Comparison of ENCODE assay signal across 24 cellular contexts in genomic region chr21:16304700-16305099, GRCh38.
DNase-seq lines count a peak whose midpoint lies in the region; ATAC-seq and TF ChIP-seq lines count a peak whose summit lies in the region.
"Had no signal": no experiment of that assay in that cellular context is flagged by ENCODE, and none has a peak within 500 bp of the region (broad histone marks: within the 10 kb centered on the region; RNA-seq: fewer than 3 reads in every experiment).

No MANE protein-coding gene starts in this region.

- H3K27ac Mint-ChIP-seq in stimulated activated memory B cell treated with anti-CD40 and anti-IgM and Interleukin-4, amounts not matched to agents 10 μg/mL and 1 μg/mL and 100 μg/mL, for 72 hours = no peak overlapping the region
- H3K27ac Mint-ChIP-seq: activated naive CD4-positive, alpha-beta T cell treated with anti-CD3 and anti-CD28 coated beads, Interleukin-2, amount 50 U/mL, for 24 hours; activated T-cell treated with anti-CD3 and anti-CD28 coated beads, Interleukin-2, amount 50 U/mL, for 72 hours; GM23338; natural killer cell had no signal

- H3K4me3 ChIP-seq in right atrium auricular region = no peak overlapping the region
- H3K4me3 ChIP-seq in gastroesophageal sphincter = no peak overlapping the region
- H3K4me3 ChIP-seq: BLaER1 treated with 17β-estradiol and CSF1 and Interleukin-3, amounts not matched to agents 10 nM and 100 nM; GM23338; thyroid gland had no signal

- H3K27me3 ChIP-seq in right atrium auricular region (no peaks in the 10 kb centered on the region), gastroesophageal sphincter (no peaks in the 10 kb centered on the region)
- H3K27me3 ChIP-seq: BLaER1 treated with 17β-estradiol and CSF1 and Interleukin-3, amounts not matched to agents 10 nM and 100 nM; brain microvascular endothelial cell; thyroid gland had no signal

- H3K4me1 ChIP-seq in right atrium auricular region (peaks cover 0 to 8% of the 10 kb centered on the region in 2 donors), gastroesophageal sphincter (no peaks in the 10 kb centered on the region)
- H3K4me1 ChIP-seq: BLaER1 treated with 17β-estradiol and CSF1 and Interleukin-3, amounts not matched to agents 10 nM and 100 nM had no signal

- DNase-seq in right atrium auricular region (ENCODE audit: low spot score) (no peak), left cardiac atrium (no peak), pons (ENCODE audit: low spot score) (peak; percentile 59), dedifferentiated amniotic fluid mesenchymal stem cell (ENCODE audit: extremely low spot score) (no peak), posterior cingulate gyrus (no peak)
- DNase-seq: activated CD8-positive, alpha-beta memory T cell treated with anti-CD3 and anti-CD28 coated beads for 24 hours; activated T-cell treated with anti-CD3 and anti-CD28 coated beads, Interleukin-2, amount 50 U/mL, for 72 hours; brain microvascular endothelial cell; Calu3; EL; KG1; mammary epithelial cell; natural killer cell; NCI-H1048; NCI-H2029 treated with DMSO at 0.1 percent for 48 hours; NCI-H446; T1000; thyroid gland had no signal

- no peaks in the 10 kb centered on the region for H3K27me3 Mint-ChIP-seq in stimulated activated memory B cell treated with anti-CD40 and anti-IgM and Interleukin-4, amounts not matched to agents 10 μg/mL and 1 μg/mL and 100 μg/mL, for 72 hours
- H3K27me3 Mint-ChIP-seq: activated naive CD4-positive, alpha-beta T cell treated with anti-CD3 and anti-CD28 coated beads, Interleukin-2, amount 50 U/mL, for 24 hours had no signal

- intact Hi-C loops in left cardiac atrium (cut with DNase I) = loop anchor here in 1 of 2 donors (10.0 kb wide), 1 partner anchor 90 kb away; no protein-coding TSS in a partner anchor
- intact Hi-C loops in posterior cingulate gyrus (cut with DNase I) = loop anchor here (5.0 to 10.0 kb wide), 2 partner anchors 110 to 232 kb away; no protein-coding TSS in a partner anchor

- H3K9me3 ChIP-seq in right atrium auricular region (no peaks in the 10 kb centered on the region), gastroesophageal sphincter (no peaks in the 10 kb centered on the region)
- H3K9me3 ChIP-seq: BLaER1 treated with 17β-estradiol and CSF1 and Interleukin-3, amounts not matched to agents 10 nM and 100 nM; thyroid gland had no signal

- no peaks in the 10 kb centered on the region for H3K9me3 Mint-ChIP-seq in stimulated activated memory B cell treated with anti-CD40 and anti-IgM and Interleukin-4, amounts not matched to agents 10 μg/mL and 1 μg/mL and 100 μg/mL, for 72 hours
- H3K9me3 Mint-ChIP-seq: activated naive CD4-positive, alpha-beta T cell treated with anti-CD3 and anti-CD28 coated beads, Interleukin-2, amount 50 U/mL, for 24 hours; activated T-cell treated with anti-CD3 and anti-CD28 coated beads, Interleukin-2, amount 50 U/mL, for 72 hours; GM23338 had no signal

- H3K4me1 Mint-ChIP-seq in stimulated activated memory B cell treated with anti-CD40 and anti-IgM and Interleukin-4, amounts not matched to agents 10 μg/mL and 1 μg/mL and 100 μg/mL, for 72 hours = no peaks in the 10 kb centered on the region
- H3K4me1 Mint-ChIP-seq: natural killer cell had no signal

- 71 to 81% methylated on average over 5 of the region's 5 CpGs for WGBS in gastroesophageal sphincter (ENCODE audit: low coverage in 1 of 2), 2 donors

- H3K27ac ChIP-seq in right atrium auricular region = peak overlapping the region; percentile 52 to 63
- H3K27ac ChIP-seq in gastroesophageal sphincter = peak overlapping the region in 3 of 4 donors; percentile 24 to 66 (median 41)
- H3K27ac ChIP-seq: BLaER1 treated with 17β-estradiol and CSF1 and Interleukin-3, amounts not matched to agents 10 nM and 100 nM; brain microvascular endothelial cell had no signal

- TF ChIP-seq EP300 in gastroesophageal sphincter (IDR thresholded peaks at IDR 0.05) = no peak

- no peaks in the 10 kb centered on the region for H3K36me3 ChIP-seq in right atrium auricular region
- H3K36me3 ChIP-seq in gastroesophageal sphincter = no peaks in the 10 kb centered on the region
- H3K36me3 ChIP-seq: BLaER1 treated with 17β-estradiol and CSF1 and Interleukin-3, amounts not matched to agents 10 nM and 100 nM; brain microvascular endothelial cell; thyroid gland had no signal

- TF ChIP-seq POLR2A in gastroesophageal sphincter (IDR thresholded peaks at IDR 0.05) = no peak

- no peaks in the 10 kb centered on the region for H3K36me3 Mint-ChIP-seq in stimulated activated memory B cell treated with anti-CD40 and anti-IgM and Interleukin-4, amounts not matched to agents 10 μg/mL and 1 μg/mL and 100 μg/mL, for 72 hours
- H3K36me3 Mint-ChIP-seq: activated naive CD4-positive, alpha-beta T cell treated with anti-CD3 and anti-CD28 coated beads, Interleukin-2, amount 50 U/mL, for 24 hours; natural killer cell had no signal

- no peak for TF ChIP-seq CTCF in right atrium auricular region (IDR thresholded peaks at IDR 0.05)
- no peak for TF ChIP-seq CTCF in gastroesophageal sphincter (IDR thresholded peaks at IDR 0.05)

- ATAC-seq in left cardiac atrium = no peak
- ATAC-seq in gastroesophageal sphincter = no peak
- ATAC-seq in GM21717 (IDR thresholded peaks at IDR 0.05; ENCODE audit: unreplicated experiment) = no peak
- ATAC-seq in stimulated activated memory B cell treated with anti-CD40 and anti-IgM and Interleukin-4, amounts not matched to agents 10 μg/mL and 1 μg/mL and 100 μg/mL, for 72 hours = no peak
- ATAC-seq: activated T-cell treated with anti-CD3 and anti-CD28 coated beads, Interleukin-2, amount 50 U/mL, for 72 hours; GM23338; natural killer cell had no signal

- H3K4me3 Mint-ChIP-seq in stimulated activated memory B cell treated with anti-CD40 and anti-IgM and Interleukin-4, amounts not matched to agents 10 μg/mL and 1 μg/mL and 100 μg/mL, for 72 hours = no peak overlapping the region
- H3K4me3 Mint-ChIP-seq: activated naive CD4-positive, alpha-beta T cell treated with anti-CD3 and anti-CD28 coated beads, Interleukin-2, amount 50 U/mL, for 24 hours; activated T-cell treated with anti-CD3 and anti-CD28 coated beads, Interleukin-2, amount 50 U/mL, for 72 hours; GM23338; natural killer cell had no signal
